1 cellular context compared by ENCODE assay signal in the genomic region with DNA sequence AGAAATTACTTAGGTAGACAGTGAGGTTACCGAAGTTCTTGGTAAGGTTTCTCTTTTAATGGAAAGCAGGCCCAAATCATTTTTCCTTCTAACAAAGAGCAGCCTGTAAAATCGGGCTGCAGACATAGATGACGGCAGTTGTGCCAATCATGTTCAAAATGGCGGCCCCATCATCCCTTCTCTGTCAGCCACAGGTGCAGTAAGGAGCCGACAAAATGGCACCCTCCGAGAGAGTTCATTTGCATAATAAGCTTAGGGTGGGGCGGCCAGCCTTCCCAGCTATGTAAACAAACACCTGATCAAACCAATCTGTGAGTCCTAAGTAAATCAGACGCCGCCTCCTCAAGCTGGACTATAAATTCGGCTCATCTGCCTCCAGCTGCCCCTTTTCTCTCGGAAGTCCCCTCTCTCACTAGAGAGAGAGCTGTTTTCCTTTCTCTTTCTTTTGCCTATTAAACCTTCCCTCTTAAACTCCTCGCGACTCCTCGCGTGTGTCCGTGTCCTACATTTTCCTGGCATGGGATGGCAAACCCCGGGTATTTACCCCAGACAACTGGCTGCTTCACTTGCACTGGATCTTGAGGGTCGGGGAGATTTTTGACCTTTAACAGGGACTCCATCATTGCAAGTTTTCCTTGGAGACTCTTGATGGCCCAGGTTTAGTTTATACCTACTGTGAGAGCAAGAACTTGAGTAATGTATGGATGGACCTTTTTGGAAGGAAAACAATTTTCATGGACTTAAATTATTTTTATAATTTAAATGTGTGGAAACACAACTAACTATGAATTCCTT.
TF ChIP-seq lines count a peak whose summit lies in the region.

No MANE protein-coding gene starts in this region.

TF ChIP-seq in GM12891, 5 proteins besides CTCF, POLR2A, EP300 and RAD21:
- TF ChIP-seq PAX5 (IDR thresholded peaks at IDR 0.05; ENCODE audit: insufficient read depth, low read length, severe bottlenecking) (no peak), POU2F2 (IDR thresholded peaks at IDR 0.05; ENCODE audit: low read depth, low read length) (no peak), SPI1 (IDR thresholded peaks at IDR 0.05; ENCODE audit: low read depth, low read length) (no peak), POLR2AphosphoS5 (IDR thresholded peaks at IDR 0.05; ENCODE audit: low read depth, low read length) (no peak), TAF1 (IDR thresholded peaks at IDR 0.05; ENCODE audit: low read depth, low read length) (no peak)
